12 cellular contexts compared by ENCODE assay signal in genomic region chr1:203557390-203557789, GRCh38.
DNase-seq lines count a peak whose midpoint lies in the region; ATAC-seq and TF ChIP-seq lines count a peak whose summit lies in the region.
"Had no signal": no experiment of that assay in that cellular context is flagged by ENCODE, and none has a peak within 500 bp of the region (broad histone marks: within the 10 kb centered on the region; RNA-seq: fewer than 3 reads in every experiment).

No MANE protein-coding gene starts in this region.

- 56 to 67% (median 58%) methylated on average over 7 of the region's 7 CpGs for WGBS in adrenal gland, 4 donors
- 55% methylated on average over 7 of the region's 7 CpGs for WGBS in prostate gland

- no peak overlapping the region for H3K27ac Mint-ChIP-seq in progenitor cell of endocrine pancreas
- H3K27ac Mint-ChIP-seq in naive thymus-derived CD8-positive, alpha-beta T cell = peak overlapping the region in 2 of 10 donors; percentile 35 to 61

- H3K4me3 Mint-ChIP-seq in progenitor cell of endocrine pancreas (ENCODE audit: low read depth) = no peak overlapping the region
- no peak overlapping the region for H3K4me3 Mint-ChIP-seq in naive thymus-derived CD8-positive, alpha-beta T cell

- peak; percentile 65 for ATAC-seq in Right ventricle myocardium superior (ENCODE audit: poor library complexity)
- no peak for ATAC-seq in naive thymus-derived CD8-positive, alpha-beta T cell
- ATAC-seq in HG03571 (IDR thresholded peaks at IDR 0.05; ENCODE audit: unreplicated experiment) = no peak

- peaks cover 41% of the 10 kb centered on the region for H3K27me3 Mint-ChIP-seq in progenitor cell of endocrine pancreas
- peaks cover 0 to 2% (median 0%) of the 10 kb centered on the region in 5 donors for H3K27me3 Mint-ChIP-seq in naive thymus-derived CD8-positive, alpha-beta T cell

- TF ChIP-seq CTCF in AG10803 (conservative IDR thresholded peaks at IDR 0.05; ENCODE audit: low read length) (no peak), adrenal gland (IDR thresholded peaks at IDR 0.05) (no peak), prostate gland (IDR thresholded peaks at IDR 0.05) (no peak), progenitor cell of endocrine pancreas (IDR thresholded peaks at IDR 0.05; ENCODE audit: unreplicated experiment) (no peak)

- H3K4me1 ChIP-seq in adrenal gland (replicated peaks in 1 of 2) = peaks cover 6 to 30% of the 10 kb centered on the region in 2 donors
- H3K4me1 ChIP-seq in prostate gland (replicated peaks) = no peaks in the 10 kb centered on the region
- H3K4me1 ChIP-seq: HAP-1 had no signal

- H3K4me3 ChIP-seq in AG10803 (ENCODE audit: low read length) (peak overlapping the region; percentile 51), adrenal gland (no peak overlapping the region), prostate gland (no peak overlapping the region)
- H3K4me3 ChIP-seq: BLaER1, HAP-1 had no signal

- no peaks in the 10 kb centered on the region for H3K36me3 Mint-ChIP-seq in progenitor cell of endocrine pancreas (ENCODE audit: insufficient read depth)
- H3K36me3 Mint-ChIP-seq in naive thymus-derived CD8-positive, alpha-beta T cell = no peaks in the 10 kb centered on the region

- no peaks in the 10 kb centered on the region for H3K9me3 ChIP-seq in adrenal gland (replicated peaks in 1 of 3)
- H3K9me3 ChIP-seq in prostate gland = no peaks in the 10 kb centered on the region
- H3K9me3 ChIP-seq: BLaER1, HAP-1 had no signal

- H3K27ac ChIP-seq in adrenal gland (peak overlapping the region; percentile 26 to 91 (median 65)), prostate gland (peak overlapping the region; percentile 65 to 73)
- H3K27ac ChIP-seq: BLaER1 had no signal

- no peaks in the 10 kb centered on the region for H3K9me3 Mint-ChIP-seq in progenitor cell of endocrine pancreas (ENCODE audit: low read depth)
- H3K9me3 Mint-ChIP-seq in naive thymus-derived CD8-positive, alpha-beta T cell = no peaks in the 10 kb centered on the region

- H3K27me3 ChIP-seq in adrenal gland (no peaks in the 10 kb centered on the region), prostate gland (replicated peaks; ENCODE audit: insufficient read depth) (no peaks in the 10 kb centered on the region)
- H3K27me3 ChIP-seq: BLaER1 had no signal

- POLR2A ChIA-PET in naive thymus-derived CD8-positive, alpha-beta T cell (lab: Charles Lee) = no interaction called here

- H3K36me3 ChIP-seq in adrenal gland (replicated peaks in 1 of 2) = no peaks in the 10 kb centered on the region
- no peaks in the 10 kb centered on the region for H3K36me3 ChIP-seq in prostate gland
- H3K36me3 ChIP-seq: BLaER1, HAP-1 had no signal

- peaks cover 17% of the 10 kb centered on the region for H3K4me1 Mint-ChIP-seq in progenitor cell of endocrine pancreas (ENCODE audit: low read depth)
- H3K4me1 Mint-ChIP-seq in naive thymus-derived CD8-positive, alpha-beta T cell = peaks cover 0 to 2% (median 0%) of the 10 kb centered on the region in 4 donors

- intact Hi-C loops in adrenal gland (cut with DNase I) = no loop called here
- intact Hi-C loops in Right ventricle myocardium superior (cut with DNase I) = no loop called here
- intact Hi-C loops in prostate gland (cut with DNase I) = loop anchor here (2.0 to 5.0 kb wide), 3 partner anchors 45 to 93 kb away; no protein-coding TSS in a partner anchor

- DNase-seq in AG10803 (ENCODE audit: low read depth) (peak; percentile 91), adrenal gland (peak; percentile 51 to 82 (median 78)), Right ventricle myocardium superior (peak; percentile 79), prostate gland (ENCODE audit: low spot score) (no peak), progenitor cell of endocrine pancreas (ENCODE audit: low spot score, unreplicated experiment) (no peak), NCI-H2081 (lab: John Stamatoyannopoulos, UW) (no peak)
- no peak for DNase-seq in naive thymus-derived CD8-positive, alpha-beta T cell
- DNase-seq: activated CD4-positive, alpha-beta T cell treated with anti-CD3 and anti-CD28 coated beads for 48 hours; dermis blood vessel endothelial cell had no signal

- TF ChIP-seq POLR2A in adrenal gland (IDR thresholded peaks at IDR 0.05) = no peak
- no peak for TF ChIP-seq POLR2A in prostate gland (IDR thresholded peaks at IDR 0.05)

Comparison
In these comparisons a context has a peak if more than half of its experiments do, and no peak if none do; other contexts are left out.
1. DNase-seq: peak in AG10803 (single experiment), adrenal gland (7 of 7) and Right ventricle myocardium superior (single experiment); none in prostate gland (single experiment), progenitor cell of endocrine pancreas (single experiment), NCI-H2081 (0 of 2) and naive thymus-derived CD8-positive, alpha-beta T cell (0 of 10).